Comparison of ENCODE assay signal across 15 cellular contexts in genomic region chr19:42287017-42287825, GRCh38. TPM values are rescaled to one million over a fixed set of nuclear protein-coding genes. Genes with fewer than 3 reads are reported as not detected.
A peak's percentile ranks its signal among the peaks of the same experiment; 100 is the strongest.
DNase-seq lines count a peak whose midpoint lies in the region; ATAC-seq and TF ChIP-seq lines count a peak whose summit lies in the region.
"Had no signal": no experiment of that assay in that cellular context is flagged by ENCODE, and none has a peak within 500 bp of the region (broad histone marks: within the 10 kb centered on the region; RNA-seq: fewer than 3 reads in every experiment).

No MANE protein-coding gene starts in this region.

- peak overlapping the region; percentile 63 for H3K27ac Mint-ChIP-seq in activated CD4-positive, alpha-beta T cell treated with anti-CD3 and anti-CD28 coated beads, Interleukin-2, amount 10 ng/mL, durations not matched to agents 24 days and 14 days

- peak; percentile 56 for DNase-seq in activated CD4-positive, alpha-beta T cell treated with anti-CD3 and anti-CD28 coated beads, Interleukin-2, amount 10 ng/mL, durations not matched to agents 24 days and 14 days
- DNase-seq in activated CD4-positive, alpha-beta T cell treated with anti-CD3 and anti-CD28 coated beads for 4 hours: no peak
- no peak for DNase-seq in breast epithelium (ENCODE audit: low spot score in 2 of 2)
- no peak for DNase-seq in lower lobe of right lung
- DNase-seq in tibial nerve (ENCODE audit: low spot score in 2 of 2): no peak
- no peak for DNase-seq in GM13976 (ENCODE audit: low spot score)
- DNase-seq in cerebellar cortex (ENCODE audit: low spot score): no peak
- no peak for DNase-seq in cortex of kidney (lab: John Stamatoyannopoulos, UW)
- DNase-seq: foreskin keratinocyte; GOT3; NCI-H1436 treated with DMSO at 0.1 percent for 48 hours; PC-9; stimulated activated CD8-positive, alpha-beta memory T cell treated with anti-CD3 and anti-CD28 coated beads, Interleukin-4, amount 100 ng/mL, for 48 hours had no signal

- H3K4me1 Mint-ChIP-seq in activated CD4-positive, alpha-beta T cell treated with anti-CD3 and anti-CD28 coated beads, Interleukin-2, amount 10 ng/mL, durations not matched to agents 24 days and 14 days: peaks cover 20% of the 10 kb centered on the region

- no peak overlapping the region for H3K4me3 ChIP-seq in breast epithelium
- H3K4me3 ChIP-seq in lower lobe of right lung: no peak overlapping the region
- H3K4me3 ChIP-seq in tibial nerve: no peak overlapping the region
- H3K4me3 ChIP-seq: PC-9 had no signal

- TF ChIP-seq EP300 in tibial nerve (IDR thresholded peaks at IDR 0.05): no peak

- WGBS in tibial nerve, 2 donors: 80 to 84% methylated on average over 15 to 30 of the region's 30 CpGs

- H3K27me3 Mint-ChIP-seq in activated CD4-positive, alpha-beta T cell treated with anti-CD3 and anti-CD28 coated beads, Interleukin-2, amount 10 ng/mL, durations not matched to agents 24 days and 14 days: no peaks in the 10 kb centered on the region
- H3K27me3 Mint-ChIP-seq: dendritic cell treated with granulocyte-macrophage colony-stimulating factor and Interleukin-4, amounts not matched to agents 40 ng/mL and 50 ng/mL, for 4 days had no signal

- H3K27me3 ChIP-seq in breast epithelium: no peaks in the 10 kb centered on the region
- H3K27me3 ChIP-seq in lower lobe of right lung (ENCODE audit: low read depth): no peaks in the 10 kb centered on the region
- H3K27me3 ChIP-seq in tibial nerve: no peaks in the 10 kb centered on the region
- H3K27me3 ChIP-seq: foreskin keratinocyte had no signal

- H3K4me1 ChIP-seq in breast epithelium (peaks cover 7 to 19% of the 10 kb centered on the region in 2 donors), lower lobe of right lung (peaks cover 35% of the 10 kb centered on the region), tibial nerve (peaks cover 3 to 38% (median 33%) of the 10 kb centered on the region in 4 donors)

- no peak for TF ChIP-seq CTCF in breast epithelium (IDR thresholded peaks at IDR 0.05)
- TF ChIP-seq CTCF in lower lobe of right lung (IDR thresholded peaks at IDR 0.05): no peak
- no peak for TF ChIP-seq CTCF in tibial nerve (IDR thresholded peaks at IDR 0.05)
- TF ChIP-seq CTCF in GM13976 (IDR thresholded peaks at IDR 0.05; ENCODE audit: borderline replicate concordance, control extremely low read depth, extremely low read depth, insufficient read depth, missing control alignments): no peak

- H3K36me3 ChIP-seq in breast epithelium (no peaks in the 10 kb centered on the region), lower lobe of right lung (peaks cover 55% of the 10 kb centered on the region), tibial nerve (peaks cover 0 to 55% (median 28%) of the 10 kb centered on the region in 3 donors)

- H3K4me3 Mint-ChIP-seq in activated CD4-positive, alpha-beta T cell treated with anti-CD3 and anti-CD28 coated beads, Interleukin-2, amount 10 ng/mL, durations not matched to agents 24 days and 14 days: no peak overlapping the region

- no peak for TF ChIP-seq POLR2A in breast epithelium (IDR thresholded peaks at IDR 0.05)
- TF ChIP-seq POLR2A in tibial nerve (IDR thresholded peaks at IDR 0.05): no peak

- intact Hi-C loops in activated CD4-positive, alpha-beta T cell treated with anti-CD3 and anti-CD28 coated beads, Interleukin-2, amount 10 ng/mL, durations not matched to agents 24 days and 14 days (cut with micrococcal nuclease): no loop called here
- intact Hi-C loops in breast epithelium (cut with DNase I; ENCODE audit: low total_unique reads): no loop called here
- intact Hi-C loops in lower lobe of right lung (cut with DNase I): no loop called here

- no peaks in the 10 kb centered on the region for H3K9me3 Mint-ChIP-seq in activated CD4-positive, alpha-beta T cell treated with anti-CD3 and anti-CD28 coated beads, Interleukin-2, amount 10 ng/mL, durations not matched to agents 24 days and 14 days
- H3K9me3 Mint-ChIP-seq: dendritic cell treated with granulocyte-macrophage colony-stimulating factor and Interleukin-4, amounts not matched to agents 40 ng/mL and 50 ng/mL, for 4 days had no signal

- H3K9me3 ChIP-seq in breast epithelium (no peaks in the 10 kb centered on the region), lower lobe of right lung (no peaks in the 10 kb centered on the region), tibial nerve (no peaks in the 10 kb centered on the region)
- H3K9me3 ChIP-seq: psoas muscle had no signal

- peaks cover 26% of the 10 kb centered on the region for H3K36me3 Mint-ChIP-seq in activated CD4-positive, alpha-beta T cell treated with anti-CD3 and anti-CD28 coated beads, Interleukin-2, amount 10 ng/mL, durations not matched to agents 24 days and 14 days (ENCODE audit: low read depth)

- H3K27ac ChIP-seq in breast epithelium: peak overlapping the region; percentile 79 to 100
- H3K27ac ChIP-seq in lower lobe of right lung: peak overlapping the region; percentile 24
- peak overlapping the region; percentile 72 to 96 (median 92) for H3K27ac ChIP-seq in tibial nerve
- H3K27ac ChIP-seq: foreskin keratinocyte, PC-9 had no signal

- no peak for ATAC-seq in lower lobe of right lung
- ATAC-seq: foreskin keratinocyte, psoas muscle had no signal

- in situ Hi-C loops in GM13976 (cut with MboI; ENCODE audit: low sequenced_read_pairs, unreplicated experiment): no loop called here

RNA-seq across cellular contexts. Expression of gene PRR19, which starts 14.7 kb away (rescaled TPM):
- total RNA-seq in activated CD4-positive, alpha-beta T cell treated with anti-CD3 and anti-CD28 coated beads, Interleukin-2, amount 10 ng/mL, durations not matched to agents 24 days and 14 days: 1.3 and 1.6 TPM in 2 replicates
- total RNA-seq in breast epithelium (1 to 10 TPM in 1 of 3 donors, under 1 TPM in 2; 0.33 to 2.6 (median 0.48) TPM), lower lobe of right lung (0.71 TPM), tibial nerve (under 1 TPM in 2 of 4 donors, not detected in 2; 0.30 to 0.44 TPM)

RNA-seq across cellular contexts. Expression of gene PAFAH1B3, which starts 15.2 kb away (rescaled TPM):
- total RNA-seq in activated CD4-positive, alpha-beta T cell treated with anti-CD3 and anti-CD28 coated beads, Interleukin-2, amount 10 ng/mL, durations not matched to agents 24 days and 14 days: 49.1 and 50.4 TPM in 2 replicates
- total RNA-seq in breast epithelium: 10 to 100 TPM in 2 of 3 donors, 1 to 10 TPM in 1; 7.5 to 32.4 (median 28.5) TPM
- total RNA-seq in lower lobe of right lung: 13.4 TPM
- 1 to 10 TPM; 3.8 to 9.0 (median 8.1) TPM for total RNA-seq in tibial nerve

RNA-seq across cellular contexts. Expression of gene CIC, which starts 18.2 kb away (rescaled TPM):
- 61.2 and 65.6 TPM in 2 replicates for total RNA-seq in activated CD4-positive, alpha-beta T cell treated with anti-CD3 and anti-CD28 coated beads, Interleukin-2, amount 10 ng/mL, durations not matched to agents 24 days and 14 days
- total RNA-seq in breast epithelium: 10 to 100 TPM; 20.2 to 25.6 (median 24.9) TPM
- 67.9 TPM for total RNA-seq in lower lobe of right lung
- 10 to 100 TPM; 27.0 to 74.1 (median 41.3) TPM for total RNA-seq in tibial nerve

RNA-seq across cellular contexts. Expression of gene TMEM145, which starts 25.9 kb away (rescaled TPM):
- 0.78 and 0.82 TPM in 2 replicates for total RNA-seq in activated CD4-positive, alpha-beta T cell treated with anti-CD3 and anti-CD28 coated beads, Interleukin-2, amount 10 ng/mL, durations not matched to agents 24 days and 14 days
- under 1 TPM in 2 of 3 donors, not detected in 1; 0.33 to 0.59 TPM for total RNA-seq in breast epithelium
- not detected for total RNA-seq in lower lobe of right lung
- total RNA-seq in tibial nerve: under 1 TPM in 1 of 4 donors, not detected in 3; 0.20 TPM
- total RNA-seq: foreskin keratinocyte had no signal

RNA-seq across cellular contexts. Expression of gene ERF, which starts 32.3 kb away (rescaled TPM):
- total RNA-seq in activated CD4-positive, alpha-beta T cell treated with anti-CD3 and anti-CD28 coated beads, Interleukin-2, amount 10 ng/mL, durations not matched to agents 24 days and 14 days: 71.6 and 82.3 TPM in 2 replicates
- 10 to 100 TPM; 11.4 to 38.6 (median 24.3) TPM for total RNA-seq in breast epithelium
- total RNA-seq in lower lobe of right lung: 35.8 TPM
- total RNA-seq in tibial nerve: 10 to 100 TPM; 30.4 to 42.6 (median 35.1) TPM

Comparison
In these comparisons a context has a peak if more than half of its experiments do, and no peak if none do; other contexts are left out.
1. H3K27ac ChIP-seq: peak in every context shown above with its lines; median percentile 92 in tibial nerve; 90 in breast epithelium; 24 in lower lobe of right lung.